19 cellular contexts compared by ENCODE assay signal in the genomic region with DNA sequence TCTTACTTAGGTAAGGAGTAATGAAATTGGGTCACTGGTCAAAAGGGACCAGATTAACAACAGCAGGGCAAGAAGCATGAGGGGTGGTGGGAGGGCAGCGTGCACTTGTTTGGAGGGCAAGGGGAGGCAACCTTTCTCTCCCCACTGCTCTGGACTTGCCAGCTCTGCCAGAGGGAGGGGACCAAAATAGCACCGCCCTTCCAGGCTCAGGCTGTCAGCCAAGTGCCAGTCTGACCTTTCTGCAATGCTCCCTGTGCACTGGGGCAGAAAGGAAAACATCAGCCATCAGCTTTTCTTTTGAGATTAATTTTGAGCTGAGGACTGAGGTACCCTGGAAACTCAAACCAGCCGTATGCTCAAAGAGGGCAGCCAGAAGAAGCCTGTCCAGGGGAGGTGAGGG. TPM values are rescaled to one million over a fixed set of nuclear protein-coding genes. Genes with fewer than 3 reads are reported as not detected.
DNase-seq lines count a peak whose midpoint lies in the region; ATAC-seq lines count a peak whose summit lies in the region.
"Had no signal": no experiment of that assay in that cellular context is flagged by ENCODE, and none has a peak within 500 bp of the region (broad histone marks: within the 10 kb centered on the region; RNA-seq: fewer than 3 reads in every experiment).

No MANE protein-coding gene starts in this region.

- peaks cover 27 to 38% (median 29%) of the 10 kb centered on the region in 3 donors for H3K4me1 Mint-ChIP-seq in CD8-positive, alpha-beta memory T cell
- H3K4me1 Mint-ChIP-seq in dendritic cell treated with granulocyte-macrophage colony-stimulating factor and Interleukin-4, amounts not matched to agents 40 ng/mL and 50 ng/mL, for 4 days (ENCODE audit: low read depth), result peaks cover 25% of the 10 kb centered on the region

- intact Hi-C loops in dendritic cell treated with granulocyte-macrophage colony-stimulating factor and Interleukin-4, amounts not matched to agents 40 ng/mL and 50 ng/mL, for 4 days (cut with micrococcal nuclease), result no loop called here

- POLR2A ChIA-PET in CD8-positive, alpha-beta memory T cell (lab: Charles Lee), result interaction anchor here (1.2 kb wide), 1 partner anchor 90 kb away, joined by 3 read pairs; the partner anchor contains the start of gene COX5A

- in situ Hi-C loops in ACHN (cut with HindIII; ENCODE audit: low pct_ligation_motif_present, low pct_unique_long_range_greater_than_20kb, low sequenced_read_pairs), result no loop called here

- CTCF ChIA-PET in CD8-positive, alpha-beta memory T cell (lab: Charles Lee), result interaction anchor here (0.7 to 2.2 kb wide), 6 partner anchors 11 to 75 kb away, joined by 3 to 8 read pairs (median 4); no protein-coding TSS in a partner anchor

- H3K27me3 Mint-ChIP-seq in CD8-positive, alpha-beta memory T cell, result no peaks in the 10 kb centered on the region
- H3K27me3 Mint-ChIP-seq in dendritic cell treated with granulocyte-macrophage colony-stimulating factor and Interleukin-4, amounts not matched to agents 40 ng/mL and 50 ng/mL, for 4 days, result no peaks in the 10 kb centered on the region
- H3K27me3 Mint-ChIP-seq: progenitor cell of endocrine pancreas had no signal

- peak; percentile 39 for ATAC-seq in left lobe of liver

- peaks cover 32% of the 10 kb centered on the region for H3K4me1 ChIP-seq in CD8-positive, alpha-beta memory T cell (ENCODE audit: insufficient read depth, low read length)
- peaks cover 5% of the 10 kb centered on the region; the same call in 1 of the 2 replicates for H3K4me1 ChIP-seq in SJCRH30

- H3K4me3 ChIP-seq in CD8-positive, alpha-beta memory T cell (ENCODE audit: low read length), result no peak overlapping the region
- H3K4me3 ChIP-seq in SJCRH30, result no peak overlapping the region
- H3K4me3 ChIP-seq: coronary artery had no signal

- H3K4me3 Mint-ChIP-seq in CD8-positive, alpha-beta memory T cell, result no peak overlapping the region
- H3K4me3 Mint-ChIP-seq in dendritic cell treated with granulocyte-macrophage colony-stimulating factor and Interleukin-4, amounts not matched to agents 40 ng/mL and 50 ng/mL, for 4 days, result no peak overlapping the region

- H3K36me3 Mint-ChIP-seq in CD8-positive, alpha-beta memory T cell, result peaks cover 0 to 61% (median 8%) of the 10 kb centered on the region in 3 donors
- peaks cover 92% of the 10 kb centered on the region for H3K36me3 Mint-ChIP-seq in dendritic cell treated with granulocyte-macrophage colony-stimulating factor and Interleukin-4, amounts not matched to agents 40 ng/mL and 50 ng/mL, for 4 days (ENCODE audit: low read depth)

- H3K9me3 Mint-ChIP-seq in CD8-positive, alpha-beta memory T cell, result no peaks in the 10 kb centered on the region
- no peaks in the 10 kb centered on the region for H3K9me3 Mint-ChIP-seq in dendritic cell treated with granulocyte-macrophage colony-stimulating factor and Interleukin-4, amounts not matched to agents 40 ng/mL and 50 ng/mL, for 4 days

- no peaks in the 10 kb centered on the region for H3K9me3 ChIP-seq in CD8-positive, alpha-beta memory T cell (ENCODE audit: low read length)
- H3K9me3 ChIP-seq in SJCRH30 (replicated peaks), result no peaks in the 10 kb centered on the region

- H3K36me3 ChIP-seq in CD8-positive, alpha-beta memory T cell (ENCODE audit: insufficient read depth, low read length), result peaks cover 38% of the 10 kb centered on the region
- H3K36me3 ChIP-seq in SJCRH30, result peaks cover 9% of the 10 kb centered on the region; the same call in 1 of the 2 replicates

- no peaks in the 10 kb centered on the region for H3K27me3 ChIP-seq in CD8-positive, alpha-beta memory T cell (ENCODE audit: insufficient read depth, low read length, poor library complexity, severe bottlenecking)
- no peaks in the 10 kb centered on the region for H3K27me3 ChIP-seq in SJCRH30

- H3K27ac ChIP-seq in CD8-positive, alpha-beta memory T cell (ENCODE audit: low read depth, low read length), result no peak overlapping the region
- H3K27ac ChIP-seq in SJCRH30, result no peak overlapping the region
- H3K27ac ChIP-seq: C4-2B, coronary artery had no signal

- DNase-seq in ACHN, result peak; percentile 33
- no peak for DNase-seq in CD8-positive, alpha-beta memory T cell
- no peak for DNase-seq in left lobe of liver (ENCODE audit: low spot score)
- no peak for DNase-seq in stimulated activated CD4-positive, alpha-beta T cell treated with anti-CD3 and anti-CD28 coated beads, Interleukin-12 subunit alpha, Interleukin-12 subunit beta, amount 100 ng/mL, for 4 hours
- no peak for DNase-seq in SJCRH30
- DNase-seq in AG20443 (ENCODE audit: low spot score), result no peak
- DNase-seq in activated CD4-positive, alpha-beta T cell treated with anti-CD3 and anti-CD28 coated beads, Interleukin-2, amount 50 U/mL, for 48 hours, result no peak
- DNase-seq: aorta, erythroblast, NCI-H1417, NCI-H345, SHP77 treated with DMSO at 0.1 percent for 48 hours had no signal

- peak overlapping the region in 6 of 8 donors; percentile 19 to 85 (median 67) for H3K27ac Mint-ChIP-seq in CD8-positive, alpha-beta memory T cell
- peak overlapping the region; percentile 52 for H3K27ac Mint-ChIP-seq in dendritic cell treated with granulocyte-macrophage colony-stimulating factor and Interleukin-4, amounts not matched to agents 40 ng/mL and 50 ng/mL, for 4 days
- H3K27ac Mint-ChIP-seq: progenitor cell of endocrine pancreas had no signal

RNA-seq across cellular contexts. Expression of gene ULK3, which starts 4.5 kb away (rescaled TPM):
- 10 to 100 TPM; 53.9 to 60.1 TPM for total RNA-seq in CD8-positive, alpha-beta memory T cell
- 43.1 TPM for polyA plus RNA-seq in CD8-positive, alpha-beta memory T cell
- 23.8 TPM for total RNA-seq in left lobe of liver
- total RNA-seq in SJCRH30 (2014; rRNA removed; shearing (Covaris generic)), result 27.1 and 28.3 TPM in 2 replicates

RNA-seq across cellular contexts. Expression of gene CPLX3, which starts 21.0 kb away (rescaled TPM):
- total RNA-seq in CD8-positive, alpha-beta memory T cell, result not detected
- polyA plus RNA-seq in CD8-positive, alpha-beta memory T cell, result not detected
- total RNA-seq in left lobe of liver, result not detected
- not detected in 2 replicates for total RNA-seq in SJCRH30 (2014; rRNA removed; shearing (Covaris generic))
- total RNA-seq: aorta, Daoy, kidney epithelial cell, LHCN-M2, progenitor cell of endocrine pancreas had no signal

RNA-seq across cellular contexts. Expression of gene SCAMP2, which starts 25.7 kb away (rescaled TPM):
- total RNA-seq in CD8-positive, alpha-beta memory T cell, result 10 to 100 TPM; 82.8 to 84.2 TPM
- polyA plus RNA-seq in CD8-positive, alpha-beta memory T cell, result 154 TPM
- total RNA-seq in left lobe of liver, result 36.1 TPM
- total RNA-seq in SJCRH30 (2014; rRNA removed; shearing (Covaris generic)), result 25.8 and 29.2 TPM in 2 replicates

RNA-seq across cellular contexts. Expression of gene LMAN1L, which starts 34.8 kb away (rescaled TPM):
- total RNA-seq in CD8-positive, alpha-beta memory T cell, result under 1 TPM in 1 of 2 experiments, not detected in 1; 0.27 TPM
- not detected for polyA plus RNA-seq in CD8-positive, alpha-beta memory T cell
- total RNA-seq in left lobe of liver, result not detected
- not detected in 2 replicates for total RNA-seq in SJCRH30 (2014; rRNA removed; shearing (Covaris generic))
- total RNA-seq: Daoy, kidney epithelial cell, progenitor cell of endocrine pancreas had no signal

RNA-seq across cellular contexts. Expression of gene MPI, which starts 42.4 kb away (rescaled TPM):
- 10 to 100 TPM; 40.4 to 43.0 TPM for total RNA-seq in CD8-positive, alpha-beta memory T cell
- 61.1 TPM for polyA plus RNA-seq in CD8-positive, alpha-beta memory T cell
- total RNA-seq in left lobe of liver, result 33.4 TPM
- total RNA-seq in SJCRH30 (2014; rRNA removed; shearing (Covaris generic)), result 24.2 and 25.5 TPM in 2 replicates
